14 cellular contexts compared by ENCODE assay signal in genomic region chr6:71387179-71387578, GRCh38.
DNase-seq lines count a peak whose midpoint lies in the region; TF ChIP-seq lines count a peak whose summit lies in the region.
"Had no signal": no experiment of that assay in that cellular context is flagged by ENCODE, and none has a peak within 500 bp of the region (broad histone marks: within the 10 kb centered on the region; RNA-seq: fewer than 3 reads in every experiment).

No MANE protein-coding gene starts in this region.

- H3K36me3 Mint-ChIP-seq in osteocyte (ENCODE audit: unreplicated experiment) = peaks cover 10% of the 10 kb centered on the region

- H3K27ac Mint-ChIP-seq in osteocyte (ENCODE audit: unreplicated experiment) = peak overlapping the region; percentile 40
- H3K27ac Mint-ChIP-seq: activated naive CD8-positive, alpha-beta T cell treated with anti-CD3 and anti-CD28 coated beads, Interleukin-2, amount 50 U/mL, for 24 hours; activated T-cell treated with anti-CD3 and anti-CD28 coated beads, Interleukin-2, amount 50 U/mL, for 24 hours had no signal

- H3K27me3 Mint-ChIP-seq in osteocyte (ENCODE audit: unreplicated experiment) = no peaks in the 10 kb centered on the region

- no peak overlapping the region for H3K4me3 ChIP-seq in fibroblast of mammary gland (ENCODE audit: control insufficient read depth, low read depth, low read length)

- H3K4me3 Mint-ChIP-seq in osteocyte (ENCODE audit: unreplicated experiment) = no peak overlapping the region
- H3K4me3 Mint-ChIP-seq: activated naive CD8-positive, alpha-beta T cell treated with anti-CD3 and anti-CD28 coated beads, Interleukin-2, amount 50 U/mL, for 24 hours; activated T-cell treated with anti-CD3 and anti-CD28 coated beads, Interleukin-2, amount 50 U/mL, for 24 hours had no signal

- DNase-seq in AG20443 (ENCODE audit: low spot score) (peak; percentile 31), MV-4-11 (lab: John Stamatoyannopoulos, UW) (peak; percentile 51), fibroblast of mammary gland (ENCODE audit: low read depth) (peak; percentile 88), osteocyte (ENCODE audit: extremely low spot score, unreplicated experiment) (no peak), RKO (ENCODE audit: low spot score) (no peak), pons (ENCODE audit: low spot score) (no peak), NCI-H345 (lab: John Stamatoyannopoulos, UW) (no peak)
- no peak for DNase-seq in stimulated activated naive CD4-positive, alpha-beta T cell (lab: John Stamatoyannopoulos, UW)
- DNase-seq: activated CD4-positive, alpha-beta T cell treated with anti-CD3 and anti-CD28 coated beads for 48 hours; activated naive CD8-positive, alpha-beta T cell treated with anti-CD3 and anti-CD28 coated beads, Interleukin-2, amount 50 U/mL, for 24 hours; activated T-cell treated with anti-CD3 and anti-CD28 coated beads, Interleukin-2, amount 50 U/mL, for 24 hours; hippocampal formation; NCI-H2081; T-helper 2 cell had no signal

- no peak for TF ChIP-seq CTCF in fibroblast of mammary gland (conservative IDR thresholded peaks at IDR 0.05; ENCODE audit: control insufficient read depth, insufficient read depth, low read depth, low read length)
- TF ChIP-seq CTCF in osteocyte (IDR thresholded peaks at IDR 0.05) = no peak

- H3K4me1 Mint-ChIP-seq in osteocyte (ENCODE audit: unreplicated experiment) = peaks cover 47% of the 10 kb centered on the region
- H3K4me1 Mint-ChIP-seq: activated naive CD8-positive, alpha-beta T cell treated with anti-CD3 and anti-CD28 coated beads, Interleukin-2, amount 50 U/mL, for 24 hours had no signal

- H3K9me3 Mint-ChIP-seq in osteocyte (ENCODE audit: unreplicated experiment) = no peaks in the 10 kb centered on the region
- H3K9me3 Mint-ChIP-seq: activated naive CD8-positive, alpha-beta T cell treated with anti-CD3 and anti-CD28 coated beads, Interleukin-2, amount 50 U/mL, for 24 hours; activated T-cell treated with anti-CD3 and anti-CD28 coated beads, Interleukin-2, amount 50 U/mL, for 24 hours had no signal

Comparison
In these comparisons a context has a peak if more than half of its experiments do, and no peak if none do; other contexts are left out.
1. DNase-seq: peak in AG20443 (single experiment), MV-4-11 (single experiment) and fibroblast of mammary gland (single experiment); none in osteocyte (single experiment), stimulated activated naive CD4-positive, alpha-beta T cell (0 of 6), RKO (single experiment), pons (single experiment) and NCI-H345 (single experiment).